In genomic region chr9:96080364-96080763, GRCh38 we compare ENCODE assay signal across 14 cellular contexts.
DNase-seq lines count a peak whose midpoint lies in the region; ATAC-seq and TF ChIP-seq lines count a peak whose summit lies in the region.
"Had no signal": no experiment of that assay in that cellular context is flagged by ENCODE, and none has a peak within 500 bp of the region (broad histone marks: within the 10 kb centered on the region; RNA-seq: fewer than 3 reads in every experiment).

No MANE protein-coding gene starts in this region.

- no peak for TF ChIP-seq POLR2A in esophagus squamous epithelium (IDR thresholded peaks at IDR 0.05)
- TF ChIP-seq POLR2A in prostate gland (IDR thresholded peaks at IDR 0.05), result no peak

- H2AFZ ChIP-seq in GM23248, result no peak overlapping the region

- no peaks in the 10 kb centered on the region for H3F3A ChIP-seq in GM23248 (ENCODE audit: insufficient read depth)

- DNase-seq in GM23248 (peak; percentile 10), RKO (ENCODE audit: low spot score) (peak; percentile 23), esophagus squamous epithelium (lab: John Stamatoyannopoulos, UW) (no peak), prostate gland (ENCODE audit: low spot score) (peak; percentile 93), NCI-H1417 (lab: John Stamatoyannopoulos, UW) (no peak)
- DNase-seq in activated CD8-positive, alpha-beta memory T cell treated with anti-CD3 and anti-CD28 coated beads, Interleukin-2, amount 50 U/mL, for 48 hours, result no peak
- DNase-seq: AML-193; DMS153; NCI-H526; stimulated activated naive CD8-positive, alpha-beta T cell treated with anti-CD3 and anti-CD28 coated beads, Interleukin-15, amount 100 ng/mL, for 72 hours had no signal

- ATAC-seq in HG02678 (IDR thresholded peaks at IDR 0.05; ENCODE audit: unreplicated experiment), result no peak
- ATAC-seq in HG02610 (IDR thresholded peaks at IDR 0.05; ENCODE audit: unreplicated experiment), result no peak
- ATAC-seq: stimulated activated naive CD8-positive, alpha-beta T cell treated with anti-CD3 and anti-CD28 coated beads, Interleukin-15, amount 100 ng/mL, for 72 hours had no signal

- H3K27me3 ChIP-seq in GM23248 (replicated peaks; ENCODE audit: insufficient read depth) (no peaks in the 10 kb centered on the region), esophagus squamous epithelium (peaks cover 0 to 14% (median 0%) of the 10 kb centered on the region in 4 donors), prostate gland (replicated peaks; ENCODE audit: insufficient read depth) (no peaks in the 10 kb centered on the region)

- H3K27ac ChIP-seq in GM23248 (no peak overlapping the region), esophagus squamous epithelium (peak overlapping the region; percentile 5 to 68 (median 36)), prostate gland (peak overlapping the region in 1 of 2 donors; percentile 44)
- H3K27ac ChIP-seq: coronary artery had no signal

- H3K4me3 ChIP-seq in GM23248, result no peak overlapping the region
- peak overlapping the region in 1 of 4 donors; percentile 12 for H3K4me3 ChIP-seq in esophagus squamous epithelium
- no peak overlapping the region for H3K4me3 ChIP-seq in prostate gland
- H3K4me3 ChIP-seq: coronary artery, skin epidermis had no signal

- H3K9me3 ChIP-seq in GM23248 (ENCODE audit: low read depth) (no peaks in the 10 kb centered on the region), esophagus squamous epithelium (no peaks in the 10 kb centered on the region), prostate gland (no peaks in the 10 kb centered on the region)

- H3K4me1 ChIP-seq in GM23248 (ENCODE audit: insufficient read depth), result no peaks in the 10 kb centered on the region
- peaks cover 0 to 23% (median 10%) of the 10 kb centered on the region in 3 donors for H3K4me1 ChIP-seq in esophagus squamous epithelium
- H3K4me1 ChIP-seq in prostate gland (replicated peaks), result no peaks in the 10 kb centered on the region

- no peak overlapping the region for H3K4me2 ChIP-seq in GM23248 (ENCODE audit: unreplicated experiment)

- H3K36me3 ChIP-seq in GM23248 (ENCODE audit: low read depth) (no peaks in the 10 kb centered on the region), esophagus squamous epithelium (no peaks in the 10 kb centered on the region), prostate gland (no peaks in the 10 kb centered on the region)

- H4K20me1 ChIP-seq in GM23248 (ENCODE audit: insufficient read depth), result no peaks in the 10 kb centered on the region

- no peaks in the 10 kb centered on the region for H3K9me2 ChIP-seq in GM23248 (ENCODE audit: insufficient read depth)

- no peak overlapping the region for H3K9ac ChIP-seq in GM23248

- 44 to 55% methylated on average over 8 of the region's 8 CpGs for WGBS in GM23248 (ENCODE audit: low coverage in 1 of 2, low lambda C conversion rate in 2 of 2, missing lambda C conversion rate in 2 of 2), 2 experiments
- 22 to 68% methylated on average over 4 to 6 of the region's 8 CpGs for WGBS in esophagus squamous epithelium, 2 donors
- WGBS in prostate gland, result 41% methylated on average over 8 of the region's 8 CpGs

- in situ Hi-C loops in GM23248 (cut with MboI), result no loop called here

- H3K79me2 ChIP-seq in GM23248 (ENCODE audit: insufficient read depth), result no peaks in the 10 kb centered on the region

- intact Hi-C loops in esophagus squamous epithelium (cut with DNase I) (no loop called here), prostate gland (cut with DNase I) (loop anchor here (5.0 kb wide), 1 partner anchor 57 kb away; no protein-coding TSS in a partner anchor)

- TF ChIP-seq CTCF in esophagus squamous epithelium (IDR thresholded peaks at IDR 0.05) (no peak), prostate gland (IDR thresholded peaks at IDR 0.05) (no peak)

Comparison
In these comparisons a context has a peak if more than half of its experiments do, and no peak if none do; other contexts are left out.
1. DNase-seq: peak in GM23248 (single experiment), RKO (single experiment) and prostate gland (single experiment); none in esophagus squamous epithelium (single experiment), NCI-H1417 (0 of 3) and activated CD8-positive, alpha-beta memory T cell treated with anti-CD3 and anti-CD28 coated beads, Interleukin-2, amount 50 U/mL, for 48 hours (single experiment).